Comparison of ENCODE assay signal across 8 cellular contexts in the genomic region with DNA sequence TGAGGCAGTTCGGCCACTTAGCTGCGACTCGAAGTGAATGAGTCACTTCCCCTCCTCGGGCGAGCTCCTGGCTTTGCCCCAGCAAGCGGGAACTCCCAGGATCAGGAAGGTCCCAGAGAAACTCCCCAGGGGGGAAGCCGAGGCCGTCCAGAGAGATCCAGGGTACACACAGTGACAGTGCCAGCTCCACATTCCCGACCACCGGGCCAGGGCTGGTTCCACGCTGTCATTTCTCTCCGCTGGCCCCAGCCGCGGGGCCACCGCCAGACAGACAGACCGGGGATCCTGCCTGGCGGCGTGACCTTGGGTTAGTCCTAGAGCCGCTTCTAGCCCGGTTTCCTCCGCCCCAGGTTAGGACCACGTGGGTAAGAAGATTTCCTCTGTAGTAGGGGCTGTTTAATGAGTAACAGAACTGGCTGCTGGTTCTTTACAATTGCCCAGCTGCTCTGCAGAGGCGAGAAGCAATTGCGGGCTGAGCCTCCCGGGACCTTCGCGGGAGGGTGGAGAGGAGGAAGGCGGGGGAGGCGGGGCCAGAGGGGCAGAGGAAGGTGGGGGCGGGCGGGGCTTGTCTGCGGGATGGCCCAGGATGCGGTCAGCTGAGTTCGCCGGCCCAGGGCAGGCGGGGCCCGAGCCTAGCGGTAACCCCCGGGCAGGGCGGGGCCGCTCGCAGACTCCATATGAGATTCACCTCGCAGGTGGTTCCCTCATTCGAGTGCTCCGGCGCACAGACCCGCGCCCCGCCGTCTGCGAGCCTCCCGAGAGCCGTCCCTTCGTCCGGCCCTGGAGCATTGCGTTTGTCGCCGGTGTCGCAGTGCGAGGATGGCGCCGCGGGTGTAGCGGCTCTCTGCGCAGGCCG. TPM values are rescaled to one million over a fixed set of nuclear protein-coding genes. Genes with fewer than 3 reads are reported as not detected.
DNase-seq lines count a peak whose midpoint lies in the region; ATAC-seq and TF ChIP-seq lines count a peak whose summit lies in the region.

A gene (plus strand): TSS at position 707 of the 856 bp plus-strand sequence. CDS start 5,519 bp downstream, outside the sequence.

- peak within 1 kb of the TSS; percentile 55 for H3K27ac ChIP-seq in stomach smooth muscle (ENCODE audit: low read length)

- H3K27ac Mint-ChIP-seq in neural crest cell (ENCODE audit: unreplicated experiment): peak within 1 kb of the TSS; percentile 67

- peak; percentile 67 for ATAC-seq in GM21528 (IDR thresholded peaks at IDR 0.05; ENCODE audit: low FRiP score, unreplicated experiment)

- no peak for TF ChIP-seq CTCF in neural crest cell (conservative IDR thresholded peaks at IDR 0.05)

- peak within 1 kb of the TSS; percentile 58 to 81 for H3K4me3 ChIP-seq in stomach smooth muscle (ENCODE audit: low read length in 2 of 2)

- peak within 1 kb of the TSS; percentile 93 for H3K4me3 Mint-ChIP-seq in neural crest cell

- H3K27me3 Mint-ChIP-seq in neural crest cell (ENCODE audit: low read depth): no peaks in the 10 kb centered on the region

- DNase-seq in DMS153 treated with DMSO at 0.1 percent for 48 hours (lab: John Stamatoyannopoulos, UW; ENCODE audit: unreplicated experiment): peak; percentile 69
- peak; percentile 77 for DNase-seq in HuH-7.5 (ENCODE audit: low spot score)
- DNase-seq in SHP77 treated with DMSO at 0.1 percent for 48 hours (lab: John Stamatoyannopoulos, UW): peak; percentile 86
- peak; percentile 95 for DNase-seq in activated effector memory CD4-positive, alpha-beta T cell treated with anti-CD3 and anti-CD28 coated beads, Interleukin-2, amount 50 U/mL, for 16 hours
- peak; percentile 96 for DNase-seq in fibroblast of the conjunctiva (ENCODE audit: low read depth)
- peak; percentile 65 for DNase-seq in neural crest cell (ENCODE audit: low read depth, low spot score)

- H3K36me3 Mint-ChIP-seq in neural crest cell (ENCODE audit: low read depth): no peaks in the 10 kb centered on the region

- peaks cover 7% of the 10 kb centered on the region for H3K4me1 ChIP-seq in stomach smooth muscle (ENCODE audit: control insufficient read depth, insufficient read depth, low read length)

- H3K27me3 ChIP-seq in stomach smooth muscle (ENCODE audit: control insufficient read depth in 1 of 2, insufficient read depth in 2 of 2, low read length in 2 of 2): no peaks in the 10 kb centered on the region

- H3K9ac ChIP-seq in stomach smooth muscle (ENCODE audit: low read length in 2 of 2): peak within 1 kb of the TSS; percentile 62 to 78

- H3K9me3 ChIP-seq in stomach smooth muscle (ENCODE audit: control insufficient read depth in 2 of 2, low read length in 2 of 2): no peaks in the 10 kb centered on the region

- H3K4me1 Mint-ChIP-seq in neural crest cell: peaks cover 37% of the 10 kb centered on the region

- H3K9me3 Mint-ChIP-seq in neural crest cell: no peaks in the 10 kb centered on the region

- H3K36me3 ChIP-seq in stomach smooth muscle (ENCODE audit: control insufficient read depth in 2 of 2, insufficient read depth in 2 of 2, low read length in 2 of 2): no peaks in the 10 kb centered on the region

RNA-seq across cellular contexts. Expression of the gene that starts here (rescaled TPM):
- total RNA-seq in neural crest cell: 18.9 and 23.1 TPM in 2 replicates

Comparison
In these comparisons a context has a peak if more than half of its experiments do, and no peak if none do; other contexts are left out.
1. Peak in every context shown above with its lines: DNase-seq, ATAC-seq, H3K4me3 ChIP-seq and H3K27ac ChIP-seq.